ENCODE assay signal across 15 cellular contexts in genomic region chr12:94309348-94309747, GRCh38.
A peak's percentile ranks its signal among the peaks of the same experiment; 100 is the strongest.
DNase-seq lines count a peak whose midpoint lies in the region; ATAC-seq, FAIRE-seq and TF ChIP-seq lines count a peak whose summit lies in the region.
"Had no signal": no experiment of that assay in that cellular context is flagged by ENCODE, and none has a peak within 500 bp of the region (broad histone marks: within the 10 kb centered on the region; RNA-seq: fewer than 3 reads in every experiment).

No MANE protein-coding gene starts in this region.

- H3K9ac ChIP-seq in Karpas-422 (ENCODE audit: low read length) (no peak overlapping the region), kidney (ENCODE audit: low read length in 2 of 2) (no peak overlapping the region)

- in situ Hi-C loops in HAP-1 (cut with MboI; ENCODE audit: low sequenced_read_pairs) = no loop called here

- intact Hi-C loops in kidney (cut with DNase I) = no loop called here

- H3K27ac ChIP-seq in Karpas-422 (ENCODE audit: low read length) (no peak overlapping the region), kidney (ENCODE audit: low read depth in 2 of 2, low read length in 2 of 2) (no peak overlapping the region)
- H3K27ac ChIP-seq: SK-N-MC, skin epidermis had no signal

- H3K9me3 ChIP-seq in HAP-1 (no peaks in the 10 kb centered on the region), Karpas-422 (ENCODE audit: low read length) (no peaks in the 10 kb centered on the region), kidney (ENCODE audit: control insufficient read depth in 1 of 2, low read length in 2 of 2) (no peaks in the 10 kb centered on the region)

- H3K36me3 ChIP-seq in HAP-1 (replicated peaks) = peaks cover 29% of the 10 kb centered on the region
- H3K36me3 ChIP-seq in Karpas-422 (ENCODE audit: insufficient read depth, low read length) = peaks cover 74% of the 10 kb centered on the region
- peaks cover 8 to 16% of the 10 kb centered on the region in 2 donors for H3K36me3 ChIP-seq in kidney (ENCODE audit: control insufficient read depth in 1 of 2, insufficient read depth in 2 of 2, low read length in 2 of 2)

- H3K9me2 ChIP-seq in Karpas-422 (replicated peaks; ENCODE audit: insufficient read depth, low read length) = no peaks in the 10 kb centered on the region

- H3K4me2 ChIP-seq in Karpas-422 (ENCODE audit: low read depth, low read length, poor library complexity, severe bottlenecking) = no peak overlapping the region

- FAIRE-seq in kidney (lab: Jason Lieb, UNC) = no peak

- ATAC-seq in GM18508 (IDR thresholded peaks at IDR 0.05; ENCODE audit: insufficient read depth, unreplicated experiment) (peak; percentile 90), GM19467 (IDR thresholded peaks at IDR 0.05; ENCODE audit: unreplicated experiment) (peak; percentile 61), HG02870 (IDR thresholded peaks at IDR 0.05; ENCODE audit: unreplicated experiment) (peak; percentile 83), HG03558 (IDR thresholded peaks at IDR 0.05; ENCODE audit: extremely low read depth, unreplicated experiment) (peak; percentile 75)

- no peaks in the 10 kb centered on the region for H3K79me2 ChIP-seq in Karpas-422 (ENCODE audit: low read length)

- no peak overlapping the region for H3K4me3 ChIP-seq in HAP-1
- no peak overlapping the region for H3K4me3 ChIP-seq in Karpas-422 (ENCODE audit: low read length)
- no peak overlapping the region for H3K4me3 ChIP-seq in kidney (ENCODE audit: low read length in 2 of 2)
- H3K4me3 ChIP-seq: SK-N-MC, skin epidermis had no signal

- H3K4me1 ChIP-seq in HAP-1 = no peaks in the 10 kb centered on the region
- H3K4me1 ChIP-seq in Karpas-422 (ENCODE audit: low read length) = no peaks in the 10 kb centered on the region
- H3K4me1 ChIP-seq in kidney (ENCODE audit: control insufficient read depth in 1 of 2, insufficient read depth in 1 of 2, low read depth in 1 of 2, low read length in 2 of 2) = peaks cover 0 to 8% of the 10 kb centered on the region in 2 donors

- no peak for TF ChIP-seq CTCF in kidney (IDR thresholded peaks at IDR 0.05; ENCODE audit: borderline replicate concordance, extremely low read depth, insufficient read depth)

- H4K20me1 ChIP-seq in Karpas-422 (ENCODE audit: insufficient read depth, low read depth, low read length) = no peaks in the 10 kb centered on the region

- no peaks in the 10 kb centered on the region for H3K27me3 ChIP-seq in HAP-1 (ENCODE audit: low read depth)
- no peaks in the 10 kb centered on the region for H3K27me3 ChIP-seq in Karpas-422 (ENCODE audit: low read length)

- H2AFZ ChIP-seq in Karpas-422 (ENCODE audit: low read length) = no peak overlapping the region

- DNase-seq in HAP-1 (ENCODE audit: low spot score in 2 of 2) (no peak), Karpas-422 (no peak), kidney (no peak)
- DNase-seq in activated CD4-positive, alpha-beta T cell treated with anti-CD3 and anti-CD28 coated beads for 1 hour = no peak
- DNase-seq: activated CD4-positive, alpha-beta T cell treated with anti-CD3 and anti-CD28 coated beads, Interleukin-2, amount 10 ng/mL, durations not matched to agents 7 days and 5 days; C1 segment of cervical spinal cord; islet precursor cell; NCI-H1092 treated with DMSO at 0.1 percent for 48 hours; NCI-H82 had no signal
